Comparison of ENCODE assay signal across 27 cellular contexts in genomic region chr16:15547768-15548096, GRCh38.
"Had no signal": no experiment of that assay in that cellular context is flagged by ENCODE, and none has a peak within 500 bp of the region (broad histone marks: within the 10 kb centered on the region; RNA-seq: fewer than 3 reads in every experiment).

No MANE protein-coding gene starts in this region.

- H3K27me3 ChIP-seq: ascending aorta had no signal

- H3K27ac ChIP-seq: ascending aorta, VCaP had no signal

- FAIRE-seq: colon, TTC549 had no signal

- H3K4me3 ChIP-seq: ascending aorta had no signal

- DNase-seq: activated B cell treated with CpG ODN at 0.5 μM for 24 hours; activated CD4-positive, alpha-beta memory T cell treated with anti-CD3 and anti-CD28 coated beads for 36 hours; activated CD4-positive, alpha-beta T cell treated with anti-CD3 and anti-CD28 coated beads for 4 hours; activated CD4-positive, alpha-beta T cell treated with anti-CD3 and anti-CD28 coated beads, Interleukin-2, amount 10 ng/mL, durations not matched to agents 24 days and 14 days; activated CD4-positive, alpha-beta T cell treated with anti-CD3 and anti-CD28 coated beads, Interleukin-2, amount 50 U/mL, for 1 hour; activated CD4-positive, alpha-beta T cell treated with anti-CD3 and anti-CD28 coated beads, Interleukin-2, amount 50 U/mL, for 4 hours; activated CD4-positive, CD25-positive, alpha-beta regulatory T cell treated with anti-CD3 and anti-CD28 coated beads, Interleukin-2, amount 50 U/mL, for 72 hours; activated CD8-positive, alpha-beta memory T cell treated with anti-CD3 and anti-CD28 coated beads, Interleukin-2, amount 50 U/mL, for 4 hours; activated CD8-positive, alpha-beta T cell treated with anti-CD3 and anti-CD28 coated beads for 36 hours; activated effector memory CD4-positive, alpha-beta T cell treated with anti-CD3 and anti-CD28 coated beads, Interleukin-2, amount 50 U/mL, for 16 hours; activated naive CD4-positive, alpha-beta T cell treated with anti-CD3 and anti-CD28 coated beads, Interleukin-2, amount 10 ng/mL, durations not matched to agents 7 days and 5 days; activated naive CD4-positive, alpha-beta T cell treated with Interleukin-2 at 50 U/mL for 16 hours; activated naive CD8-positive, alpha-beta T cell treated with anti-CD3 and anti-CD28 coated beads, Interleukin-2, amount 10 ng/mL, durations not matched to agents 7 days and 5 days; activated naive CD8-positive, alpha-beta T cell treated with anti-CD3 and anti-CD28 coated beads, Interleukin-2, amount 50 U/mL, for 24 hours; activated T-cell treated with anti-CD3 and anti-CD28 coated beads for 4 hours; activated T-cell treated with anti-CD3 and anti-CD28 coated beads, Interleukin-2, amount 50 U/mL, for 1 hour; activated T-cell treated with anti-CD3 and anti-CD28 coated beads, Interleukin-2, amount 50 U/mL, for 4 hours; activated T-cell treated with anti-CD3 and anti-CD28 coated beads, Interleukin-2, amount 50 U/mL, for 72 hours; anterior cingulate cortex; central memory CD4-positive, alpha-beta T cell; T-helper 2 cell; T-helper 9 cell had no signal

- ATAC-seq: activated CD8-positive, alpha-beta T cell treated with anti-CD3 and anti-CD28 coated beads for 36 hours; activated naive CD8-positive, alpha-beta T cell treated with anti-CD3 and anti-CD28 coated beads, Interleukin-2, amount 50 U/mL, for 24 hours; activated T-cell treated with anti-CD3 and anti-CD28 coated beads, Interleukin-2, amount 50 U/mL, for 4 hours; activated T-cell treated with anti-CD3 and anti-CD28 coated beads, Interleukin-2, amount 50 U/mL, for 72 hours; activated T-helper 17 cell treated with anti-CD3 and anti-CD28 coated beads, Interleukin-2, amount 50 U/mL, for 72 hours had no signal
